ENCODE assay signal across 9 cellular contexts in genomic region chr19:40424637-40425449, GRCh38. TPM values are rescaled to one million over a fixed set of nuclear protein-coding genes. Genes with fewer than 3 reads are reported as not detected.
DNase-seq lines count a peak whose midpoint lies in the region; ATAC-seq and TF ChIP-seq lines count a peak whose summit lies in the region.
"Had no signal": no experiment of that assay in that cellular context is flagged by ENCODE, and none has a peak within 500 bp of the region (broad histone marks: within the 10 kb centered on the region; RNA-seq: fewer than 3 reads in every experiment).

No MANE protein-coding gene starts in this region.

- H3K4me3 ChIP-seq in WERI-Rb-1 (ENCODE audit: low read depth, low read length) (peak overlapping the region; percentile 88), foreskin fibroblast (ENCODE audit: low read depth in 1 of 2, low read length in 2 of 2) (peak overlapping the region; percentile 91 to 98), ovary (peak overlapping the region; percentile 99)

- no peaks in the 10 kb centered on the region for H3K9me3 ChIP-seq in WERI-Rb-1 (ENCODE audit: severe bottlenecking)
- H3K9me3 ChIP-seq in ovary = no peaks in the 10 kb centered on the region

- no peak for TF ChIP-seq EP300 in ovary (IDR thresholded peaks at IDR 0.05)

- TF ChIP-seq POLR2A in ovary (IDR thresholded peaks at IDR 0.05) = no peak

- ATAC-seq in omental fat pad (ENCODE audit: low FRiP score) = no peak
- ATAC-seq in HG02852 (IDR thresholded peaks at IDR 0.05; ENCODE audit: unreplicated experiment) = no peak

- H3K36me3 ChIP-seq in WERI-Rb-1 = 0 out of 2 replicates have a peak, but pooled peaks cover 3% of the 10 kb centered on the region
- no peaks in the 10 kb centered on the region for H3K36me3 ChIP-seq in ovary

- H3K27ac ChIP-seq in WERI-Rb-1 = peak overlapping the region; percentile 95
- H3K27ac ChIP-seq in ovary = peak overlapping the region; percentile 88 to 96

- TF ChIP-seq CTCF in WERI-Rb-1 (IDR thresholded peaks at IDR 0.05; ENCODE audit: low read depth, low read length) (no peak), foreskin fibroblast (IDR thresholded peaks at IDR 0.05; ENCODE audit: low read depth, low read length) (no peak), ovary (IDR thresholded peaks at IDR 0.05) (peak in 1 of 3 donors; percentile 64), omental fat pad (IDR thresholded peaks at IDR 0.05) (no peak)

- H3K27me3 ChIP-seq in WERI-Rb-1 (ENCODE audit: insufficient read depth, low read depth, severe bottlenecking) (no peaks in the 10 kb centered on the region), ovary (no peaks in the 10 kb centered on the region)

- DNase-seq in stimulated activated CD4-positive, alpha-beta T cell treated with anti-CD3 and anti-CD28 coated beads, Interleukin-12 subunit alpha, Interleukin-12 subunit beta, amount 100 ng/mL, for 4 hours = peak; percentile 11
- no peak for DNase-seq in stimulated activated CD4-positive, alpha-beta T cell treated with anti-CD3 and anti-CD28 coated beads, Interleukin-4, amount 100 ng/mL, for 24 hours
- no peak for DNase-seq in WERI-Rb-1
- peak in 1 of 2 donors; percentile 37 for DNase-seq in foreskin fibroblast
- DNase-seq in ovary = peak in 1 of 5 donors; percentile 47
- no peak for DNase-seq in NCI-H187 treated with DMSO at 0.1 percent for 48 hours (lab: John Stamatoyannopoulos, UW)
- no peak for DNase-seq in omental fat pad (ENCODE audit: low spot score)

- peaks cover 2% of the 10 kb centered on the region for H3K4me1 ChIP-seq in ovary (ENCODE audit: insufficient read depth)

- 1% methylated on average over 19 to 28 of the region's 28 CpGs for whole genome bisulfite sequencing in ovary, 3 donors

- intact Hi-C loops in ovary (cut with DNase I) = loop anchor here in 2 of 4 donors (5.0 kb wide), 1 partner anchor 177 kb away; the partner anchor contains the start of gene LTBP4 (in 2 of the 2)

RNA-seq across cellular contexts. Expression of gene SERTAD1, which starts 0.9 kb away (rescaled TPM):
- total RNA-seq in ovary (10 to 100 TPM in 5 of 7 donors, 1 to 10 TPM in 2; 6.9 to 15.2 (median 11.5) TPM), omental fat pad (10 to 100 TPM; 18.9 to 80.9 (median 37.7) TPM)
- polyA plus RNA-seq in ovary = 1 to 10 TPM; 2.3 to 7.3 TPM

RNA-seq across cellular contexts. Expression of gene PRX, which starts 11.7 kb away (rescaled TPM):
- total RNA-seq in ovary (1 to 10 TPM; 2.8 to 8.8 (median 6.9) TPM), omental fat pad (1 to 10 TPM; 2.2 to 6.1 (median 4.3) TPM)
- polyA plus RNA-seq in ovary = 1 to 10 TPM; 1.7 to 8.4 TPM

RNA-seq across cellular contexts. Expression of gene SERTAD3, which starts 19.3 kb away (rescaled TPM):
- 10 to 100 TPM; 19.6 to 55.0 (median 39.2) TPM for total RNA-seq in ovary
- 10 to 100 TPM; 17.3 to 19.9 TPM for polyA plus RNA-seq in ovary
- total RNA-seq in omental fat pad = 10 to 100 TPM; 18.5 to 37.3 (median 23.7) TPM

RNA-seq across cellular contexts. Expression of gene HIPK4, which starts 34.9 kb away (rescaled TPM):
- under 1 TPM in 4 of 7 donors, not detected in 3; 0.11 to 0.35 (median 0.13) TPM for total RNA-seq in ovary
- polyA plus RNA-seq in ovary = under 1 TPM in 1 of 2 donors, not detected in 1; 0.28 TPM
- total RNA-seq in omental fat pad = 1 to 10 TPM in 1 of 4 donors, under 1 TPM in 1, not detected in 2; 0.24 to 2.2 TPM
- total RNA-seq: glomerular endothelial cell had no signal

RNA-seq across cellular contexts. Expression of gene BLVRB, which starts 40.7 kb away (rescaled TPM):
- 100 to 1,000 TPM in 2 of 7 donors, 10 to 100 TPM in 5; 64.0 to 135 (median 75.5) TPM for total RNA-seq in ovary
- 10 to 100 TPM; 16.8 to 88.5 TPM for polyA plus RNA-seq in ovary
- total RNA-seq in omental fat pad = 100 to 1,000 TPM; 240 to 419 (median 329) TPM
